In genomic region chr3:195568630-195569029, GRCh38 we compare ENCODE assay signal across 35 cellular contexts. TPM values are rescaled to one million over a fixed set of nuclear protein-coding genes. Genes with fewer than 3 reads are reported as not detected.
"Had no signal": no experiment of that assay in that cellular context is flagged by ENCODE, and none has a peak within 500 bp of the region (broad histone marks: within the 10 kb centered on the region; RNA-seq: fewer than 3 reads in every experiment).

No MANE protein-coding gene starts in this region.

- H3K9me3 ChIP-seq: ascending aorta, breast epithelium, colonic mucosa, gastrocnemius medialis, heart right ventricle had no signal

- H3K4me1 ChIP-seq: ascending aorta, breast epithelium, colonic mucosa had no signal

- H3K36me3 Mint-ChIP-seq: activated CD4-positive, alpha-beta memory T cell treated with anti-CD3 and anti-CD28 coated beads for 36 hours; activated CD8-positive, alpha-beta memory T cell treated with anti-CD3 and anti-CD28 coated beads, Interleukin-2, amount 10 ng/mL, durations not matched to agents 7 days and 5 days; activated naive CD4-positive, alpha-beta T cell treated with anti-CD3 and anti-CD28 coated beads, Interleukin-2, amount 10 ng/mL, durations not matched to agents 7 days and 5 days; activated naive CD4-positive, alpha-beta T cell treated with anti-CD3 and anti-CD28 coated beads, Interleukin-2, amount 50 U/mL, for 72 hours; activated naive CD8-positive, alpha-beta T cell treated with anti-CD3 and anti-CD28 coated beads, Interleukin-2, amount 10 ng/mL, durations not matched to agents 7 days and 5 days; brain; T-cell had no signal

- H3K36me3 ChIP-seq: ascending aorta, breast epithelium, cardiac muscle cell, colonic mucosa, gastrocnemius medialis, WERI-Rb-1 had no signal

- H3K27me3 Mint-ChIP-seq: activated CD4-positive, alpha-beta memory T cell treated with anti-CD3 and anti-CD28 coated beads for 36 hours; activated CD4-positive, alpha-beta T cell treated with anti-CD3 and anti-CD28 coated beads for 36 hours; activated T-cell treated with anti-CD3 and anti-CD28 coated beads, Interleukin-2, amount 50 U/mL, for 24 hours; brain; T-cell had no signal

- ATAC-seq: activated CD4-positive, alpha-beta T cell treated with anti-CD3 and anti-CD28 coated beads for 36 hours; activated CD8-positive, alpha-beta memory T cell treated with anti-CD3 and anti-CD28 coated beads, Interleukin-2, amount 10 ng/mL, durations not matched to agents 7 days and 5 days; activated CD8-positive, alpha-beta T cell treated with anti-CD3 and anti-CD28 coated beads, Interleukin-2, amount 10 ng/mL, durations not matched to agents 7 days and 5 days; activated naive CD4-positive, alpha-beta T cell treated with anti-CD3 and anti-CD28 coated beads, Interleukin-2, amount 50 U/mL, for 72 hours; activated T-cell treated with anti-CD3 and anti-CD28 coated beads, Interleukin-2, amount 50 U/mL, for 72 hours; gastrocnemius medialis; heart right ventricle; T-cell had no signal

- DNase-seq: activated CD4-positive, alpha-beta memory T cell treated with anti-CD3 and anti-CD28 coated beads for 36 hours; activated CD4-positive, alpha-beta T cell treated with anti-CD3 and anti-CD28 coated beads for 36 hours; activated CD4-positive, alpha-beta T cell treated with anti-CD3 and anti-CD28 coated beads, Interleukin-2, amount 10 ng/mL, durations not matched to agents 24 days and 14 days; activated CD4-positive, CD25-positive, alpha-beta regulatory T cell; activated CD4-positive, CD25-positive, alpha-beta regulatory T cell treated with anti-CD3 and anti-CD28 coated beads, Interleukin-2, amount 50 U/mL, for 72 hours; activated CD8-positive, alpha-beta memory T cell treated with anti-CD3 and anti-CD28 coated beads, Interleukin-2, amount 10 ng/mL, durations not matched to agents 7 days and 5 days; activated CD8-positive, alpha-beta memory T cell treated with anti-CD3 and anti-CD28 coated beads, Interleukin-2, amount 50 U/mL, for 4 hours; activated CD8-positive, alpha-beta T cell treated with anti-CD3 and anti-CD28 coated beads, Interleukin-2, amount 10 ng/mL, durations not matched to agents 7 days and 5 days; activated gamma-delta T cell; activated naive CD4-positive, alpha-beta T cell; activated naive CD4-positive, alpha-beta T cell treated with anti-CD3 and anti-CD28 coated beads, Interleukin-2, amount 10 ng/mL, durations not matched to agents 7 days and 5 days; activated naive CD8-positive, alpha-beta T cell treated with anti-CD3 and anti-CD28 coated beads, Interleukin-2, amount 10 ng/mL, durations not matched to agents 7 days and 5 days; activated T-cell treated with anti-CD3 and anti-CD28 coated beads for 4 hours; activated T-cell treated with anti-CD3 and anti-CD28 coated beads, Interleukin-2, amount 50 U/mL, for 24 hours; activated T-cell treated with anti-CD3 and anti-CD28 coated beads, Interleukin-2, amount 50 U/mL, for 72 hours; central memory CD4-positive, alpha-beta T cell; cerebellar nuclear complex; colonic mucosa; effector CD8-positive, alpha-beta T cell; foreskin fibroblast; gastrocnemius medialis; glutamatergic neuron; heart right ventricle; T-cell; T1000; WERI-Rb-1 had no signal

- H3K27ac Mint-ChIP-seq: activated CD4-positive, alpha-beta memory T cell treated with anti-CD3 and anti-CD28 coated beads for 36 hours; activated CD4-positive, alpha-beta T cell treated with anti-CD3 and anti-CD28 coated beads, Interleukin-2, amount 10 ng/mL, durations not matched to agents 24 days and 14 days; activated CD8-positive, alpha-beta memory T cell treated with anti-CD3 and anti-CD28 coated beads, Interleukin-2, amount 10 ng/mL, durations not matched to agents 7 days and 5 days; activated CD8-positive, alpha-beta T cell treated with anti-CD3 and anti-CD28 coated beads, Interleukin-2, amount 10 ng/mL, durations not matched to agents 7 days and 5 days; activated naive CD4-positive, alpha-beta T cell treated with anti-CD3 and anti-CD28 coated beads, Interleukin-2, amount 10 ng/mL, durations not matched to agents 7 days and 5 days; activated naive CD4-positive, alpha-beta T cell treated with anti-CD3 and anti-CD28 coated beads, Interleukin-2, amount 50 U/mL, for 72 hours; activated naive CD8-positive, alpha-beta T cell treated with anti-CD3 and anti-CD28 coated beads, Interleukin-2, amount 10 ng/mL, durations not matched to agents 7 days and 5 days; activated T-cell treated with anti-CD3 and anti-CD28 coated beads, Interleukin-2, amount 50 U/mL, for 24 hours; activated T-cell treated with anti-CD3 and anti-CD28 coated beads, Interleukin-2, amount 50 U/mL, for 72 hours; T-cell; T-helper 1 cell treated with Interleukin-12 subunit alpha and Interleukin-12 subunit beta and Interleukin-4 antibody, amounts not matched to agents 30 μg/mL and 1 μg/mL, for 36 hours had no signal

- H3K27me3 ChIP-seq: ascending aorta, breast epithelium, cardiac muscle cell, colonic mucosa, gastrocnemius medialis had no signal

- H3K4me3 ChIP-seq: ascending aorta, breast epithelium, cardiac muscle cell, colonic mucosa, gastrocnemius medialis, heart right ventricle had no signal

- H3K9me3 Mint-ChIP-seq: activated CD4-positive, alpha-beta memory T cell treated with anti-CD3 and anti-CD28 coated beads for 36 hours; activated CD4-positive, alpha-beta T cell treated with anti-CD3 and anti-CD28 coated beads, Interleukin-2, amount 10 ng/mL, durations not matched to agents 24 days and 14 days; activated naive CD4-positive, alpha-beta T cell treated with anti-CD3 and anti-CD28 coated beads, Interleukin-2, amount 10 ng/mL, durations not matched to agents 7 days and 5 days; activated naive CD4-positive, alpha-beta T cell treated with anti-CD3 and anti-CD28 coated beads, Interleukin-2, amount 50 U/mL, for 72 hours; activated naive CD8-positive, alpha-beta T cell treated with anti-CD3 and anti-CD28 coated beads, Interleukin-2, amount 10 ng/mL, durations not matched to agents 7 days and 5 days; activated T-cell treated with anti-CD3 and anti-CD28 coated beads, Interleukin-2, amount 50 U/mL, for 24 hours; activated T-cell treated with anti-CD3 and anti-CD28 coated beads, Interleukin-2, amount 50 U/mL, for 72 hours; T-cell; T-helper 1 cell treated with Interleukin-12 subunit alpha and Interleukin-12 subunit beta and Interleukin-4 antibody, amounts not matched to agents 30 μg/mL and 1 μg/mL, for 36 hours had no signal

- H3K27ac ChIP-seq: ascending aorta, breast epithelium, colonic mucosa, epithelial cell of prostate, gastrocnemius medialis, heart right ventricle, WERI-Rb-1 had no signal

- H3K4me3 Mint-ChIP-seq: activated CD4-positive, alpha-beta memory T cell treated with anti-CD3 and anti-CD28 coated beads for 36 hours; activated CD4-positive, alpha-beta T cell treated with anti-CD3 and anti-CD28 coated beads for 36 hours; activated CD4-positive, alpha-beta T cell treated with anti-CD3 and anti-CD28 coated beads, Interleukin-2, amount 10 ng/mL, durations not matched to agents 24 days and 14 days; activated CD8-positive, alpha-beta memory T cell treated with anti-CD3 and anti-CD28 coated beads, Interleukin-2, amount 10 ng/mL, durations not matched to agents 7 days and 5 days; activated CD8-positive, alpha-beta T cell treated with anti-CD3 and anti-CD28 coated beads, Interleukin-2, amount 10 ng/mL, durations not matched to agents 7 days and 5 days; activated naive CD4-positive, alpha-beta T cell treated with anti-CD3 and anti-CD28 coated beads, Interleukin-2, amount 10 ng/mL, durations not matched to agents 7 days and 5 days; activated naive CD8-positive, alpha-beta T cell treated with anti-CD3 and anti-CD28 coated beads, Interleukin-2, amount 10 ng/mL, durations not matched to agents 7 days and 5 days; activated T-cell treated with anti-CD3 and anti-CD28 coated beads, Interleukin-2, amount 50 U/mL, for 24 hours; activated T-cell treated with anti-CD3 and anti-CD28 coated beads, Interleukin-2, amount 50 U/mL, for 72 hours; brain; T-cell; T-helper 1 cell treated with Interleukin-12 subunit alpha and Interleukin-12 subunit beta and Interleukin-4 antibody, amounts not matched to agents 30 μg/mL and 1 μg/mL, for 36 hours had no signal

RNA-seq across cellular contexts. Expression of gene APOD, which starts 15.1 kb away (rescaled TPM):
- total RNA-seq: activated CD4-positive, alpha-beta T cell treated with anti-CD3 and anti-CD28 coated beads for 36 hours; activated CD8-positive, alpha-beta memory T cell treated with anti-CD3 and anti-CD28 coated beads for 36 hours; activated CD8-positive, alpha-beta T cell treated with anti-CD3 and anti-CD28 coated beads, Interleukin-2, amount 10 ng/mL, durations not matched to agents 7 days and 5 days; activated naive CD8-positive, alpha-beta T cell treated with anti-CD3 and anti-CD28 coated beads, Interleukin-2, amount 10 ng/mL, durations not matched to agents 7 days and 5 days; cardiac muscle cell; T-helper 2 cell treated with Interferon-gamma antibody and Interleukin-4, amounts not matched to agents 100 ng/mL and 5 ng/mL, for 36 hours had no signal
